ENCODE assay signal across 8 cellular contexts in genomic region chr19:58409010-58409790, GRCh38. TPM values are rescaled to one million over a fixed set of nuclear protein-coding genes. Genes with fewer than 3 reads are reported as not detected.
DNase-seq lines count a peak whose midpoint lies in the region; ATAC-seq and TF ChIP-seq lines count a peak whose summit lies in the region.

No MANE protein-coding gene starts in this region.

- H3K4me2 ChIP-seq in Karpas-422 (ENCODE audit: low read depth, low read length, poor library complexity, severe bottlenecking) = peak overlapping the region; percentile 74

- H3K4me3 ChIP-seq in BE2C (ENCODE audit: low read depth, low read length) = peak overlapping the region; percentile 95
- H3K4me3 ChIP-seq in Karpas-422 (ENCODE audit: low read length) = peak overlapping the region; percentile 94
- H3K4me3 ChIP-seq in esophagus squamous epithelium = peak overlapping the region; percentile 86 to 100 (median 97)

- H3K36me3 ChIP-seq in BE2C = peaks cover 3% of the 10 kb centered on the region; the same call in 1 of the 2 replicates
- peaks cover 14% of the 10 kb centered on the region for H3K36me3 ChIP-seq in Karpas-422 (ENCODE audit: insufficient read depth, low read length)
- peaks cover 0 to 22% (median 0%) of the 10 kb centered on the region in 3 donors for H3K36me3 ChIP-seq in esophagus squamous epithelium

- H3K9me3 ChIP-seq in BE2C (no peaks in the 10 kb centered on the region), Karpas-422 (ENCODE audit: low read length) (no peaks in the 10 kb centered on the region), esophagus squamous epithelium (no peaks in the 10 kb centered on the region)

- H3K27ac ChIP-seq in Karpas-422 (ENCODE audit: low read length) (peak overlapping the region; percentile 53; the same call in 1 of the 2 replicates), VCaP (peak overlapping the region; percentile 92), esophagus squamous epithelium (peak overlapping the region; percentile 91 to 96 (median 93))

- H2AFZ ChIP-seq in Karpas-422 (ENCODE audit: low read length) = peak overlapping the region; percentile 61; the same call in 1 of the 2 replicates

- peaks cover 39% of the 10 kb centered on the region for H3K4me1 Mint-ChIP-seq in neural crest cell

- peaks cover 55% of the 10 kb centered on the region for H3K79me2 ChIP-seq in Karpas-422 (ENCODE audit: low read length)

- H3K4me3 Mint-ChIP-seq in neural crest cell = peak overlapping the region; percentile 100

- peak overlapping the region; percentile 78 for H3K9ac ChIP-seq in Karpas-422 (ENCODE audit: low read length)

- DNase-seq in BE2C (peak; percentile 66), Karpas-422 (peak; percentile 87), esophagus squamous epithelium (lab: John Stamatoyannopoulos, UW) (no peak), neural crest cell (ENCODE audit: low read depth, low spot score) (no peak)
- DNase-seq in NK-92 treated with Interleukin-12 subunit alpha and Interleukin-12 subunit beta, amount 100 ng/mL, for 24 hours (lab: John Stamatoyannopoulos, UW) = no peak

- TF ChIP-seq CTCF in BE2C (IDR thresholded peaks at IDR 0.05; ENCODE audit: low read depth, low read length) (no peak), VCaP (conservative IDR thresholded peaks at IDR 0.05) (no peak), esophagus squamous epithelium (IDR thresholded peaks at IDR 0.05) (no peak), neural crest cell (conservative IDR thresholded peaks at IDR 0.05) (no peak)

- peaks cover 12% of the 10 kb centered on the region for H3K27me3 Mint-ChIP-seq in neural crest cell (ENCODE audit: low read depth)

- peaks cover 21% of the 10 kb centered on the region for H3K36me3 Mint-ChIP-seq in neural crest cell (ENCODE audit: low read depth)

- 12 to 13% methylated on average over 6 to 8 of the region's 34 CpGs for WGBS in esophagus squamous epithelium, 2 donors

- no peaks in the 10 kb centered on the region for H3K9me3 Mint-ChIP-seq in neural crest cell

- TF ChIP-seq POLR2A in esophagus squamous epithelium (IDR thresholded peaks at IDR 0.05) = no peak

- no peaks in the 10 kb centered on the region; the same call in 1 of the 2 replicates for H3K4me1 ChIP-seq in BE2C
- peaks cover 23% of the 10 kb centered on the region for H3K4me1 ChIP-seq in Karpas-422 (ENCODE audit: low read length)
- peaks cover 14 to 30% (median 21%) of the 10 kb centered on the region in 3 donors for H3K4me1 ChIP-seq in esophagus squamous epithelium

- intact Hi-C loops in esophagus squamous epithelium (cut with DNase I) = no loop called here

- peak; percentile 14 for ATAC-seq in GM18870 (IDR thresholded peaks at IDR 0.05; ENCODE audit: unreplicated experiment)
- no peak for ATAC-seq in GM21786 (IDR thresholded peaks at IDR 0.05; ENCODE audit: unreplicated experiment)

- H4K20me1 ChIP-seq in Karpas-422 (ENCODE audit: insufficient read depth, low read depth, low read length) = no peaks in the 10 kb centered on the region

- peak overlapping the region; percentile 83 for H3K27ac Mint-ChIP-seq in neural crest cell (ENCODE audit: unreplicated experiment)

- H3K9me2 ChIP-seq in Karpas-422 (replicated peaks; ENCODE audit: insufficient read depth, low read length) = no peaks in the 10 kb centered on the region

- H3K27me3 ChIP-seq in BE2C = no peaks in the 10 kb centered on the region
- no peaks in the 10 kb centered on the region for H3K27me3 ChIP-seq in Karpas-422 (ENCODE audit: low read length)
- H3K27me3 ChIP-seq in esophagus squamous epithelium = no peaks in the 10 kb centered on the region

RNA-seq across cellular contexts. Expression of gene ZNF584, which starts 0.8 kb away (rescaled TPM):
- 8.5 TPM for polyA plus RNA-seq in BE2C (2012; ENCODE audit: insufficient read depth, insufficient read length, low read depth)
- total RNA-seq in Karpas-422 (2014; rRNA removed; shearing (Covaris generic); ENCODE audit: low replicate concordance) = 21.1 and 31.6 TPM in 2 replicates
- total RNA-seq in esophagus squamous epithelium = 10 to 100 TPM in 2 of 4 donors, 1 to 10 TPM in 2; 8.5 to 13.4 (median 9.4) TPM
- total RNA-seq in neural crest cell = 28.4 and 31.1 TPM in 2 replicates

RNA-seq across cellular contexts. Expression of gene RNF225, which starts 13.7 kb away (rescaled TPM):
- not detected for polyA plus RNA-seq in BE2C (2012; ENCODE audit: insufficient read depth, insufficient read length, low read depth)
- total RNA-seq in Karpas-422 (2014; rRNA removed; shearing (Covaris generic); ENCODE audit: low replicate concordance) = 0.90 and 0.97 TPM in 2 replicates
- total RNA-seq in esophagus squamous epithelium (10 to 100 TPM in 2 of 4 donors, 1 to 10 TPM in 2; 5.0 to 30.5 (median 15.7) TPM), neural crest cell (1.5 and 1.6 TPM in 2 replicates)

RNA-seq across cellular contexts. Expression of gene RPS5, which starts 22.1 kb away (rescaled TPM):
- 2,664 TPM for polyA plus RNA-seq in BE2C (2012; ENCODE audit: insufficient read depth, insufficient read length, low read depth)
- 6,081 and 7,190 TPM in 2 replicates for total RNA-seq in Karpas-422 (2014; rRNA removed; shearing (Covaris generic); ENCODE audit: low replicate concordance)
- 1,000 to 10,000 TPM; 1,292 to 2,917 (median 1,952) TPM for total RNA-seq in esophagus squamous epithelium
- total RNA-seq in neural crest cell = 1,209 and 1,215 TPM in 2 replicates

RNA-seq across cellular contexts. Expression of gene ZNF837, which starts 28.4 kb away (rescaled TPM):
- polyA plus RNA-seq in BE2C (2012; ENCODE audit: insufficient read depth, insufficient read length, low read depth) = 1.4 TPM
- 0.75 and 2.4 TPM in 2 replicates for total RNA-seq in Karpas-422 (2014; rRNA removed; shearing (Covaris generic); ENCODE audit: low replicate concordance)
- total RNA-seq in esophagus squamous epithelium (1 to 10 TPM; 2.4 to 6.7 (median 3.3) TPM), neural crest cell (4.5 and 5.0 TPM in 2 replicates)

RNA-seq across cellular contexts. Expression of gene ZNF132, which starts 30.8 kb away (rescaled TPM):
- polyA plus RNA-seq in BE2C (2012; ENCODE audit: insufficient read depth, insufficient read length, low read depth) = 6.0 TPM
- total RNA-seq in Karpas-422 (2014; rRNA removed; shearing (Covaris generic); ENCODE audit: low replicate concordance) = not detected in 2 replicates
- total RNA-seq in esophagus squamous epithelium (1 to 10 TPM; 2.0 to 5.3 (median 2.4) TPM), neural crest cell (0.28 and 0.52 TPM in 2 replicates)

Comparison
In these comparisons a context has a peak if more than half of its experiments do, and no peak if none do; other contexts are left out.
1. DNase-seq: peak in BE2C (single experiment) and Karpas-422 (single experiment); none in esophagus squamous epithelium (single experiment), neural crest cell (single experiment) and NK-92 treated with Interleukin-12 subunit alpha and Interleukin-12 subunit beta, amount 100 ng/mL, for 24 hours (single experiment).
2. Peak in every context shown above with its lines, with median percentiles within 50 percentile points of each other: H3K4me3 ChIP-seq and H3K27ac ChIP-seq.